ENCODE assay signal across 10 cellular contexts in the genomic region with DNA sequence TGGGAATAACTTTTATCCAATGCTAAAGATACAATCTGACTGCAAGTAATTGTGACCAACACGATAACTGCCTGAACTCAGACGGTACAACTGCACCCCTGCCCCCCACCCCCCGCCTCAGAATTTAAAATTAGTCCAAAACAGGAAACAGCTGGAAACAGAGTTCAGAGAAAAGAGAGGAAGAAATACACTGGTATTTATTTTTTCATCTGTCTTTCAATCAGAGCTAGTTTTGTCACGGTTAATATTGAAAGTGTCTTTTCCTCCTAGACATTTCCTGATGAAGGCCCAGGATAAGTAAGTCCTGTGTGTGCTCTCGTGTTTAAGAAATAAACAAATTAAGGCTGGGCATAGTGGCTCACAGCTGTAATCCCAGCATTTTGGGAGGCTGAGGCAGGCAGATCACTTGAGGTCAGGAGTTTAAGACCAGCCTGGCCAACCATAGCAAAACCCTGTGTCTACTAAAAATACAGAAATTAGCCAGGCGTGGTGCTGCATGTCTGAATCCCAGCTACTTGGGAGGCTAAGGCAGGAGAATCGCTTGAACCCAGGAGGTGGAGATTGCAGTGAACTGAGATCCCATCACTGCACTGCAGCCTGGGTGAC. TPM values are rescaled to one million over a fixed set of nuclear protein-coding genes. Genes with fewer than 3 reads are reported as not detected.
DNase-seq lines count a peak whose midpoint lies in the region; ATAC-seq and TF ChIP-seq lines count a peak whose summit lies in the region.
"Had no signal": no experiment of that assay in that cellular context is flagged by ENCODE, and none has a peak within 500 bp of the region (broad histone marks: within the 10 kb centered on the region; RNA-seq: fewer than 3 reads in every experiment).

No MANE protein-coding gene starts in this region.

- H3K27ac Mint-ChIP-seq in stimulated activated naive CD8-positive, alpha-beta T cell treated with anti-CD3 and anti-CD28 coated beads, Interleukin-15, Interleukin-2, amounts not matched to agents 100 ng/mL and 50 ng/mL, for 24 hours, result peak overlapping the region; percentile 76
- H3K27ac Mint-ChIP-seq in naive thymus-derived CD4-positive, alpha-beta T cell, result peak overlapping the region; percentile 47 to 93 (median 90)

- no peaks in the 10 kb centered on the region for H3K9me3 ChIP-seq in adrenal gland (replicated peaks in 1 of 3)
- H3K9me3 ChIP-seq in naive thymus-derived CD4-positive, alpha-beta T cell (ENCODE audit: control insufficient read depth in 2 of 3, low read length in 3 of 3), result no peaks in the 10 kb centered on the region

- H3K27me3 ChIP-seq in adrenal gland, result no peaks in the 10 kb centered on the region
- no peaks in the 10 kb centered on the region for H3K27me3 ChIP-seq in naive thymus-derived CD4-positive, alpha-beta T cell (ENCODE audit: control insufficient read depth in 2 of 2, insufficient read depth in 2 of 2, low read length in 2 of 2)

- H3K27me3 Mint-ChIP-seq in stimulated activated naive CD8-positive, alpha-beta T cell treated with anti-CD3 and anti-CD28 coated beads, Interleukin-15, Interleukin-2, amounts not matched to agents 100 ng/mL and 50 ng/mL, for 24 hours, result no peaks in the 10 kb centered on the region
- H3K27me3 Mint-ChIP-seq in naive thymus-derived CD4-positive, alpha-beta T cell, result no peaks in the 10 kb centered on the region

- peaks cover 44% of the 10 kb centered on the region for H3K4me1 Mint-ChIP-seq in stimulated activated naive CD8-positive, alpha-beta T cell treated with anti-CD3 and anti-CD28 coated beads, Interleukin-15, Interleukin-2, amounts not matched to agents 100 ng/mL and 50 ng/mL, for 24 hours (ENCODE audit: low read depth)
- H3K4me1 Mint-ChIP-seq in naive thymus-derived CD4-positive, alpha-beta T cell, result peaks cover 28 to 70% (median 56%) of the 10 kb centered on the region in 7 donors

- H3K4me1 ChIP-seq in adrenal gland (replicated peaks in 1 of 2), result peaks cover 22 to 65% of the 10 kb centered on the region in 2 donors
- H3K4me1 ChIP-seq in naive thymus-derived CD4-positive, alpha-beta T cell (ENCODE audit: control insufficient read depth in 2 of 2, insufficient read depth in 2 of 2, low read length in 2 of 2), result peaks cover 14 to 49% of the 10 kb centered on the region in 2 donors

- H3K27ac ChIP-seq in adrenal gland, result peak overlapping the region in 3 of 5 donors; percentile 8 to 38 (median 31)
- H3K27ac ChIP-seq in naive thymus-derived CD4-positive, alpha-beta T cell (ENCODE audit: low read depth, low read length), result peak overlapping the region; percentile 16

- no peaks in the 10 kb centered on the region for H3K36me3 ChIP-seq in adrenal gland (replicated peaks in 1 of 2)
- H3K36me3 ChIP-seq in naive thymus-derived CD4-positive, alpha-beta T cell (ENCODE audit: control insufficient read depth in 2 of 3, insufficient read depth in 3 of 3, low read length in 3 of 3), result no peaks in the 10 kb centered on the region

- intact Hi-C loops in adrenal gland (cut with DNase I), result no loop called here
- intact Hi-C loops in naive thymus-derived CD4-positive, alpha-beta T cell (cut with micrococcal nuclease), result no loop called here

- H3K9me3 Mint-ChIP-seq in stimulated activated naive CD8-positive, alpha-beta T cell treated with anti-CD3 and anti-CD28 coated beads, Interleukin-15, Interleukin-2, amounts not matched to agents 100 ng/mL and 50 ng/mL, for 24 hours, result no peaks in the 10 kb centered on the region
- no peaks in the 10 kb centered on the region for H3K9me3 Mint-ChIP-seq in naive thymus-derived CD4-positive, alpha-beta T cell

- 37 to 62% (median 49%) methylated on average over 7 of the region's 7 CpGs for WGBS in adrenal gland, 4 donors

- no peak for TF ChIP-seq POLR2A in adrenal gland (IDR thresholded peaks at IDR 0.05)

- no peak for DNase-seq in stimulated activated naive CD8-positive, alpha-beta T cell treated with anti-CD3 and anti-CD28 coated beads, Interleukin-15, Interleukin-2, amounts not matched to agents 100 U/mL and 50 U/mL, for 24 hours
- DNase-seq in adrenal gland, result no peak
- DNase-seq in naive thymus-derived CD4-positive, alpha-beta T cell, result no peak
- DNase-seq in NCI-H345 treated with DMSO at 0.1 percent for 48 hours (lab: John Stamatoyannopoulos, UW; ENCODE audit: unreplicated experiment), result no peak
- DNase-seq in globus pallidus (ENCODE audit: low spot score), result no peak
- DNase-seq in HCEC 1CT, result no peak
- DNase-seq: NCI-H1105 treated with DMSO at 0.1 percent for 48 hours had no signal

- no peaks in the 10 kb centered on the region for H3K36me3 Mint-ChIP-seq in stimulated activated naive CD8-positive, alpha-beta T cell treated with anti-CD3 and anti-CD28 coated beads, Interleukin-15, Interleukin-2, amounts not matched to agents 100 ng/mL and 50 ng/mL, for 24 hours (ENCODE audit: low read depth)
- H3K36me3 Mint-ChIP-seq in naive thymus-derived CD4-positive, alpha-beta T cell, result peaks cover 0 to 10% (median 0%) of the 10 kb centered on the region in 5 donors

- H3K4me3 ChIP-seq in adrenal gland, result no peak overlapping the region
- H3K4me3 ChIP-seq in naive thymus-derived CD4-positive, alpha-beta T cell (ENCODE audit: low read length), result peak overlapping the region; percentile 8

- no peak for ATAC-seq in stimulated activated naive CD8-positive, alpha-beta T cell treated with anti-CD3 and anti-CD28 coated beads, Interleukin-15, Interleukin-2, amounts not matched to agents 100 U/mL and 50 U/mL, for 24 hours
- no peak for ATAC-seq in naive thymus-derived CD4-positive, alpha-beta T cell
- no peak for ATAC-seq in GM21447 (IDR thresholded peaks at IDR 0.05; ENCODE audit: unreplicated experiment)

- CTCF ChIA-PET in naive thymus-derived CD4-positive, alpha-beta T cell (lab: Charles Lee), result interaction anchor here (0.6 to 1.1 kb wide), 2 partner anchors 42 to 102 kb away, joined by 3 to 4 read pairs; no protein-coding TSS in a partner anchor

- POLR2A ChIA-PET in naive thymus-derived CD4-positive, alpha-beta T cell (lab: Charles Lee), result interaction anchor here (0.6 to 4.1 kb wide), 7 partner anchors 9 to 43 kb away, joined by 3 to 25 read pairs (median 3); a partner anchor contains a TSS

- H3K4me3 Mint-ChIP-seq in stimulated activated naive CD8-positive, alpha-beta T cell treated with anti-CD3 and anti-CD28 coated beads, Interleukin-15, Interleukin-2, amounts not matched to agents 100 ng/mL and 50 ng/mL, for 24 hours, result peak overlapping the region; percentile 68
- H3K4me3 Mint-ChIP-seq in naive thymus-derived CD4-positive, alpha-beta T cell, result peak overlapping the region; percentile 65 to 82 (median 74)

- no peak for TF ChIP-seq CTCF in adrenal gland (IDR thresholded peaks at IDR 0.05)

RNA-seq across cellular contexts. Expression of a gene that starts 21.5 kb away (rescaled TPM):
- 10 to 100 TPM in 7 of 8 donors, 1 to 10 TPM in 1; 7.2 to 38.5 (median 18.5) TPM for total RNA-seq in adrenal gland
- 10 to 100 TPM in 2 of 3 donors, 1 to 10 TPM in 1; 7.5 to 12.7 (median 11.6) TPM for polyA plus RNA-seq in adrenal gland
- 10 to 100 TPM; 33.1 to 51.7 (median 38.4) TPM for total RNA-seq in naive thymus-derived CD4-positive, alpha-beta T cell
- 10 to 100 TPM; 39.7 to 44.7 TPM for polyA plus RNA-seq in naive thymus-derived CD4-positive, alpha-beta T cell

RNA-seq across cellular contexts. Expression of a gene that starts 43.9 kb away (rescaled TPM):
- 10 to 100 TPM; 45.8 to 92.7 (median 73.8) TPM for total RNA-seq in adrenal gland
- 10 to 100 TPM; 30.3 to 65.0 (median 51.3) TPM for polyA plus RNA-seq in adrenal gland
- total RNA-seq in naive thymus-derived CD4-positive, alpha-beta T cell, result 10 to 100 TPM; 28.2 to 47.3 (median 38.8) TPM
- polyA plus RNA-seq in naive thymus-derived CD4-positive, alpha-beta T cell, result 10 to 100 TPM; 70.2 to 74.6 TPM

RNA-seq across cellular contexts. Expression of a gene that starts 45.5 kb away (rescaled TPM):
- total RNA-seq in adrenal gland, result 1 to 10 TPM in 1 of 8 donors, under 1 TPM in 6, not detected in 1; 0.19 to 2.2 (median 0.52) TPM
- under 1 TPM; 0.37 to 0.73 (median 0.48) TPM for polyA plus RNA-seq in adrenal gland
- not detected for total RNA-seq in naive thymus-derived CD4-positive, alpha-beta T cell
- not detected for polyA plus RNA-seq in naive thymus-derived CD4-positive, alpha-beta T cell
- total RNA-seq: pulmonary artery endothelial cell had no signal
